ENCODE assay signal across 25 cellular contexts in the genomic region with DNA sequence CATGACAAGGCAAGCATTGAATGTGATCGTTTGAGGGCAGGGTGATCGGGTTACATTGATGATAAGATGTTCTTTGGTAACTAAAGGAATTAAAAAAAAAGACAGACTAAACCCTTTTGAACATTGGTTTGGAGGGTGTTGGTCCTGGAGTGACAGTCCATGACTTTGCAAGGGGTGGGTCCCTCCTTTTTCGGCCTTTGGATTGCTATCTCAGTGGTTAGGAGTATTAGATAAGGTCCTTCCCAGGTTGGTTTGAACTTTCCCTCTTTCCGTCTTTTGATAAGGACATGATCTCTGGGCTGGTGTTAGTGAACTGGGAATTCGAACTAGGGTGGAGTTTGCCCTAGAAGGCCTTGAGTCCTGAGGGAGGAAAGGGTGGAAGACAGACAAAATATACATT. TPM values are rescaled to one million over a fixed set of nuclear protein-coding genes. Genes with fewer than 3 reads are reported as not detected.
DNase-seq lines count a peak whose midpoint lies in the region; TF ChIP-seq lines count a peak whose summit lies in the region.
"Had no signal": no experiment of that assay in that cellular context is flagged by ENCODE, and none has a peak within 500 bp of the region (broad histone marks: within the 10 kb centered on the region; RNA-seq: fewer than 3 reads in every experiment).

No MANE protein-coding gene starts in this region.

- H2AFZ ChIP-seq in mammary epithelial cell (ENCODE audit: low read depth, low read length), result no peak overlapping the region

- dilution Hi-C loops in mammary epithelial cell (cut with HindIII; ENCODE audit: low sequenced_read_pairs), result no loop called here

- CTCF ChIA-PET in mammary epithelial cell (lab: Charles Lee; ENCODE audit: low non-redundant PET), result no interaction called here

- 38% methylated on average over 5 of the region's 5 CpGs for WGBS in mammary epithelial cell (ENCODE audit: low coverage, missing lambda C conversion rate)

- DNase-seq in OCI-M1 (lab: John Stamatoyannopoulos, UW) (peak; percentile 56), colonic mucosa (peak; percentile 73), neural crest cell (ENCODE audit: low read depth, low spot score) (no peak), ureter (ENCODE audit: low spot score) (peak; percentile 22), mammary epithelial cell (no peak), amygdala (lab: John Stamatoyannopoulos, UW) (no peak)
- DNase-seq in activated T-helper 2 cell treated with anti-CD3 and anti-CD28 coated beads, Interferon-gamma antibody, Interleukin-2, Interleukin-4, amounts not matched to agents 10 μg/mL and 5 μg/mL and 100 μg/mL, durations not matched to agents 14 hours and 24 hours and 36 hours (ENCODE audit: low spot score), result no peak
- DNase-seq: C1 segment of cervical spinal cord; Calu3; CD4-positive, alpha-beta memory T cell; DMS79 treated with DMSO at 0.1 percent for 48 hours; GF-D8; GOT3; HCEC 1CT; NCI-H1048; NCI-H1417; NCI-H1694; NCI-H2029 treated with DMSO at 0.1 percent for 48 hours; NCI-H226; NCI-H510A; NCI-H69; SHP77 treated with DMSO at 0.1 percent for 48 hours had no signal

- peak overlapping the region; percentile 86 for H3K27ac ChIP-seq in colonic mucosa
- no peak overlapping the region for H3K27ac ChIP-seq in mammary epithelial cell (ENCODE audit: insufficient read depth, low read depth, low read length)
- H3K27ac ChIP-seq: A549, HL-60 had no signal

- peak overlapping the region; percentile 21 for H3K4me3 Mint-ChIP-seq in neural crest cell
- H3K4me3 Mint-ChIP-seq in activated T-helper 2 cell treated with anti-CD3 and anti-CD28 coated beads, Interferon-gamma antibody, Interleukin-2, Interleukin-4, amounts not matched to agents 10 μg/mL and 5 μg/mL and 100 μg/mL, durations not matched to agents 14 hours and 24 hours and 36 hours (ENCODE audit: low read depth), result no peak overlapping the region
- H3K4me3 Mint-ChIP-seq: CD4-positive, alpha-beta memory T cell had no signal

- in situ Hi-C loops in mammary epithelial cell (cut with MboI; ENCODE audit: low sequenced_read_pairs in 2 of 2), result no loop called here

- H3K4me1 ChIP-seq in colonic mucosa, result peaks cover 14% of the 10 kb centered on the region
- H3K4me1 ChIP-seq in mammary epithelial cell (ENCODE audit: insufficient read depth, low read length), result peaks cover 3% of the 10 kb centered on the region
- H3K4me1 ChIP-seq: A549 had no signal

- H3K4me2 ChIP-seq in mammary epithelial cell (ENCODE audit: insufficient read depth, low read depth, low read length), result no peak overlapping the region
- H3K4me2 ChIP-seq: A549 had no signal

- H3K9me3 ChIP-seq in colonic mucosa (no peaks in the 10 kb centered on the region), mammary epithelial cell (replicated peaks; ENCODE audit: insufficient read depth, low read length) (no peaks in the 10 kb centered on the region)
- H3K9me3 ChIP-seq: A549 had no signal

- H4K20me1 ChIP-seq in mammary epithelial cell (ENCODE audit: insufficient read depth, low read length), result no peaks in the 10 kb centered on the region

- H3K79me2 ChIP-seq in mammary epithelial cell (ENCODE audit: insufficient read depth, low read length), result no peaks in the 10 kb centered on the region

- H3K36me3 Mint-ChIP-seq in neural crest cell (ENCODE audit: low read depth), result no peaks in the 10 kb centered on the region
- no peaks in the 10 kb centered on the region for H3K36me3 Mint-ChIP-seq in activated T-helper 2 cell treated with anti-CD3 and anti-CD28 coated beads, Interferon-gamma antibody, Interleukin-2, Interleukin-4, amounts not matched to agents 10 μg/mL and 5 μg/mL and 100 μg/mL, durations not matched to agents 14 hours and 24 hours and 36 hours (ENCODE audit: low read depth)
- H3K36me3 Mint-ChIP-seq: CD4-positive, alpha-beta memory T cell had no signal

- H3K4me3 ChIP-seq in colonic mucosa (no peak overlapping the region), mammary epithelial cell (replicated peaks in 1 of 3; ENCODE audit: insufficient read depth in 1 of 3, low read depth in 2 of 3, low read length in 3 of 3) (no peak overlapping the region)
- H3K4me3 ChIP-seq: A549 had no signal

- H3K27me3 ChIP-seq in colonic mucosa (no peaks in the 10 kb centered on the region), mammary epithelial cell (ENCODE audit: insufficient read depth, low read length) (peaks cover 15% of the 10 kb centered on the region)

- H3K9ac ChIP-seq in colonic mucosa (ENCODE audit: low read depth in 2 of 2, low read length in 2 of 2), result peak overlapping the region in 1 of 2 donors; percentile 55
- no peak overlapping the region for H3K9ac ChIP-seq in mammary epithelial cell (ENCODE audit: insufficient read depth, low read length)

- H3K4me1 Mint-ChIP-seq in neural crest cell, result no peaks in the 10 kb centered on the region
- no peaks in the 10 kb centered on the region for H3K4me1 Mint-ChIP-seq in activated T-helper 2 cell treated with anti-CD3 and anti-CD28 coated beads, Interferon-gamma antibody, Interleukin-2, Interleukin-4, amounts not matched to agents 10 μg/mL and 5 μg/mL and 100 μg/mL, durations not matched to agents 14 hours and 24 hours and 36 hours (ENCODE audit: low read depth)
- H3K4me1 Mint-ChIP-seq: IgD-negative memory B cell had no signal

- TF ChIP-seq CTCF in colonic mucosa (IDR thresholded peaks at IDR 0.05) (no peak), neural crest cell (conservative IDR thresholded peaks at IDR 0.05) (no peak), mammary epithelial cell (conservative IDR thresholded peaks at IDR 0.05 in 1 of 2, IDR thresholded peaks at IDR 0.05 in 1 of 2; ENCODE audit: extremely low read depth in 1 of 2, insufficient read depth in 1 of 2, low read depth in 1 of 2, low read length in 2 of 2) (no peak)

- intact Hi-C loops in colonic mucosa (cut with DNase I) (loop anchor here (10.0 kb wide), 1 partner anchor 96 kb away; no protein-coding TSS in a partner anchor), mammary epithelial cell (cut with micrococcal nuclease) (no loop called here)
- intact Hi-C loops in activated T-helper 2 cell treated with anti-CD3 and anti-CD28 coated beads, Interferon-gamma antibody, Interleukin-2, Interleukin-4, amounts not matched to agents 10 μg/mL and 5 μg/mL and 100 μg/mL, durations not matched to agents 14 hours and 24 hours and 36 hours (cut with micrococcal nuclease), result no loop called here

- peaks cover 50% of the 10 kb centered on the region for H3K27me3 Mint-ChIP-seq in neural crest cell (ENCODE audit: low read depth)
- H3K27me3 Mint-ChIP-seq in activated T-helper 2 cell treated with anti-CD3 and anti-CD28 coated beads, Interferon-gamma antibody, Interleukin-2, Interleukin-4, amounts not matched to agents 10 μg/mL and 5 μg/mL and 100 μg/mL, durations not matched to agents 14 hours and 24 hours and 36 hours (ENCODE audit: low read depth), result peaks cover 16% of the 10 kb centered on the region

- no TSS peak for BruUV-seq in mammary epithelial cell (replicated peaks; lab: Mats Ljungman, UMichigan)

- H3K27ac Mint-ChIP-seq in neural crest cell (ENCODE audit: unreplicated experiment), result no peak overlapping the region
- H3K27ac Mint-ChIP-seq in activated T-helper 2 cell treated with anti-CD3 and anti-CD28 coated beads, Interferon-gamma antibody, Interleukin-2, Interleukin-4, amounts not matched to agents 10 μg/mL and 5 μg/mL and 100 μg/mL, durations not matched to agents 14 hours and 24 hours and 36 hours, result no peak overlapping the region
- H3K27ac Mint-ChIP-seq: CD4-positive, alpha-beta memory T cell; IgD-negative memory B cell had no signal

- peaks cover 2% of the 10 kb centered on the region for H3K9me3 Mint-ChIP-seq in neural crest cell
- no peaks in the 10 kb centered on the region for H3K9me3 Mint-ChIP-seq in activated T-helper 2 cell treated with anti-CD3 and anti-CD28 coated beads, Interferon-gamma antibody, Interleukin-2, Interleukin-4, amounts not matched to agents 10 μg/mL and 5 μg/mL and 100 μg/mL, durations not matched to agents 14 hours and 24 hours and 36 hours
- H3K9me3 Mint-ChIP-seq: IgD-negative memory B cell had no signal

- H3K36me3 ChIP-seq in colonic mucosa (no peaks in the 10 kb centered on the region), mammary epithelial cell (ENCODE audit: insufficient read depth, low read length) (no peaks in the 10 kb centered on the region)

RNA-seq across cellular contexts. Expression of gene ABO, which starts 5.4 kb away (rescaled TPM):
- total RNA-seq in colonic mucosa (10 to 100 TPM; 58.0 to 77.7 TPM), neural crest cell (0.11 and 0.40 TPM in 2 replicates), ureter (25.4 TPM), mammary epithelial cell (not detected)
- 0.14 and 0.30 TPM in 2 replicates for total RNA-seq in activated T-helper 2 cell treated with anti-CD3 and anti-CD28 coated beads, Interferon-gamma antibody, Interleukin-2, Interleukin-4, amounts not matched to agents 10 μg/mL and 5 μg/mL and 100 μg/mL, durations not matched to agents 14 hours and 24 hours and 36 hours
- polyA plus RNA-seq in mammary epithelial cell, result 0.01 TPM
- not detected for polyA minus RNA-seq in mammary epithelial cell
- polyA plus RNA-seq: A549, IgD-negative memory B cell had no signal

RNA-seq across cellular contexts. Expression of gene SURF6, which starts 55.6 kb away (rescaled TPM):
- total RNA-seq in colonic mucosa (10 to 100 TPM; 16.0 to 41.2 TPM), neural crest cell (22.4 and 23.9 TPM in 2 replicates), ureter (19.6 TPM), mammary epithelial cell (10 to 100 TPM in 1 of 2 donors, 1 to 10 TPM in 1; 6.8 to 27.2 TPM)
- total RNA-seq in activated T-helper 2 cell treated with anti-CD3 and anti-CD28 coated beads, Interferon-gamma antibody, Interleukin-2, Interleukin-4, amounts not matched to agents 10 μg/mL and 5 μg/mL and 100 μg/mL, durations not matched to agents 14 hours and 24 hours and 36 hours, result 23.0 and 24.4 TPM in 2 replicates
- polyA plus RNA-seq in mammary epithelial cell, result 14.7 TPM
- polyA minus RNA-seq in mammary epithelial cell, result 8.3 TPM

Comparison
In these comparisons a context has a peak if more than half of its experiments do, and no peak if none do; other contexts are left out.
1. DNase-seq: peak in OCI-M1 (single experiment), colonic mucosa (single experiment) and ureter (single experiment); none in neural crest cell (single experiment), activated T-helper 2 cell treated with anti-CD3 and anti-CD28 coated beads, Interferon-gamma antibody, Interleukin-2, Interleukin-4, amounts not matched to agents 10 μg/mL and 5 μg/mL and 100 μg/mL, durations not matched to agents 14 hours and 24 hours and 36 hours (single experiment), mammary epithelial cell (single experiment) and amygdala (0 of 56).
2. RNA of gene ABO, which starts 5.4 kb away (total RNA-seq): 58.0 to 77.7 TPM in colonic mucosa and 25.4 TPM in ureter (single experiment); 0.11 to 0.40 TPM in neural crest cell, 0.14 to 0.30 TPM in activated T-helper 2 cell treated with anti-CD3 and anti-CD28 coated beads, Interferon-gamma antibody, Interleukin-2, Interleukin-4, amounts not matched to agents 10 μg/mL and 5 μg/mL and 100 μg/mL, durations not matched to agents 14 hours and 24 hours and 36 hours and not detected in mammary epithelial cell; every median in the first group is over 10 times any median in the second.